17 cellular contexts compared by ENCODE assay signal in the genomic region with DNA sequence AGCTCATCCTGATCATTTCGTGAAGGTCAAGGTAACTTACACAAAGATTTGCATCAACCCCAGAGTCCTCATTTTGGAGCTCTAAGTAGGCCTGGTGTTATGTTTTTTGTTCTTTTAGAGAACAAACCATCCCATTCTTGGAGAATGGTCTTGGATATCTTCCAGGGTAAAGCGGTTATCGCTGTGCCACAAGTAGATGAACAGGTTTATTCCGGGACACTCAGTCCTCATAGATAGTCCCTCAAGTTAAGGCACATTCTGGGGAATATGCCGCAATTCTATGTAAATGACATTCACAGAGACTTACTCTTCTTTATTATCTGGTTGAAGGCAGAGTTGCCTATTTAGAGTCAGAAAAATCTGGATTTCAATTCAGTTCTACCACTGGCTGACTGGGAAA.
A peak's percentile ranks its signal among the peaks of the same experiment; 100 is the strongest.
DNase-seq lines count a peak whose midpoint lies in the region; ATAC-seq and TF ChIP-seq lines count a peak whose summit lies in the region.
"Had no signal": no experiment of that assay in that cellular context is flagged by ENCODE, and none has a peak within 500 bp of the region (broad histone marks: within the 10 kb centered on the region; RNA-seq: fewer than 3 reads in every experiment).

No MANE protein-coding gene starts in this region.

- no peaks in the 10 kb centered on the region for H3K36me3 ChIP-seq in GM23338 (ENCODE audit: insufficient read depth)
- no peaks in the 10 kb centered on the region for H3K36me3 ChIP-seq in body of pancreas (replicated peaks in 1 of 2; ENCODE audit: insufficient read depth in 1 of 2, low read depth in 2 of 2)

- H3K4me1 ChIP-seq in GM23338 (ENCODE audit: insufficient read depth): 0 out of 2 replicates have a peak, but pooled peaks cover 4% of the 10 kb centered on the region
- H3K4me1 ChIP-seq in body of pancreas: peaks cover 37% of the 10 kb centered on the region
- H3K4me1 ChIP-seq: A549 had no signal

- intact Hi-C loops in body of pancreas (cut with DNase I): no loop called here

- no peaks in the 10 kb centered on the region for H3K79me2 ChIP-seq in GM23338 (replicated peaks; ENCODE audit: insufficient read depth)

- peaks cover 5% of the 10 kb centered on the region; the same call in 2 of the 3 replicates for H3K4me1 Mint-ChIP-seq in GM23338
- peaks cover 13% of the 10 kb centered on the region for H3K4me1 Mint-ChIP-seq in osteocyte (ENCODE audit: unreplicated experiment)

- peak overlapping the region; percentile 56; the same call in 1 of the 2 replicates for H3K27ac Mint-ChIP-seq in GM23338
- H3K27ac Mint-ChIP-seq in osteocyte (ENCODE audit: unreplicated experiment): peak overlapping the region; percentile 65
- H3K27ac Mint-ChIP-seq: CD8-positive, alpha-beta T cell had no signal

- no peaks in the 10 kb centered on the region for H3F3A ChIP-seq in GM23338 (replicated peaks; ENCODE audit: low read depth)

- no peak for TF ChIP-seq POLR2A in body of pancreas (IDR thresholded peaks at IDR 0.05)

- H3K9me3 ChIP-seq in body of pancreas: no peaks in the 10 kb centered on the region
- H3K9me3 ChIP-seq: A549, Caco-2 had no signal

- H3K27ac ChIP-seq in GM23338 (ENCODE audit: low read depth): no peak overlapping the region
- peak overlapping the region in 2 of 4 donors; percentile 12 to 19 for H3K27ac ChIP-seq in body of pancreas
- no peak overlapping the region for H3K27ac ChIP-seq in substantia nigra (ENCODE audit: low read depth, low read length, poor library complexity, severe bottlenecking)
- H3K27ac ChIP-seq: A549 had no signal

- H3K9me2 ChIP-seq in GM23338 (ENCODE audit: insufficient read depth): no peaks in the 10 kb centered on the region

- no peak overlapping the region for H2AFZ ChIP-seq in GM23338

- H4K20me1 ChIP-seq in GM23338 (replicated peaks; ENCODE audit: insufficient read depth): no peaks in the 10 kb centered on the region

- H3K36me3 Mint-ChIP-seq in GM23338 (ENCODE audit: low read depth): peaks cover 8% of the 10 kb centered on the region; the same call in 2 of the 3 replicates
- H3K36me3 Mint-ChIP-seq in osteocyte (ENCODE audit: unreplicated experiment): peaks cover 64% of the 10 kb centered on the region
- H3K36me3 Mint-ChIP-seq: CD8-positive, alpha-beta T cell had no signal

- no peak overlapping the region for H3K4me3 ChIP-seq in GM23338
- no peak overlapping the region for H3K4me3 ChIP-seq in body of pancreas
- H3K4me3 ChIP-seq: A549 had no signal

- ATAC-seq in GM23338 (no peak), body of pancreas (peak; percentile 74)
- ATAC-seq: A549; CD8-positive, alpha-beta T cell had no signal

- no peak for TF ChIP-seq CTCF in GM23338 (conservative IDR thresholded peaks at IDR 0.05; ENCODE audit: low read depth in 2 of 2)
- no peak for TF ChIP-seq CTCF in body of pancreas (IDR thresholded peaks at IDR 0.05)
- no peak for TF ChIP-seq CTCF in osteocyte (IDR thresholded peaks at IDR 0.05)

- DNase-seq in GM23338 (ENCODE audit: low spot score) (no peak), body of pancreas (peak in 1 of 4 donors; percentile 14), osteocyte (ENCODE audit: extremely low spot score, unreplicated experiment) (no peak), medulla oblongata (ENCODE audit: extremely low spot score) (no peak), substantia nigra (lab: John Stamatoyannopoulos, UW) (no peak)
- no peak for DNase-seq in activated T-cell treated with anti-CD3 and anti-CD28 coated beads, Interleukin-2, amount 50 U/mL, for 48 hours
- DNase-seq: 8988T; ACHN; AML-193; C1 segment of cervical spinal cord; Caco-2; CD8-positive, alpha-beta T cell; DMS153; DND-41; H7; HCEC 1CT had no signal

- 42 to 59% methylated on average over 5 of the region's 5 CpGs for WGBS in body of pancreas, 2 donors

- H3K27me3 Mint-ChIP-seq in GM23338 (ENCODE audit: insufficient read depth, low read depth, poor library complexity) (peaks cover 3% of the 10 kb centered on the region), osteocyte (ENCODE audit: unreplicated experiment) (no peaks in the 10 kb centered on the region)

- H3K4me3 Mint-ChIP-seq in GM23338 (no peak overlapping the region), osteocyte (ENCODE audit: unreplicated experiment) (no peak overlapping the region)
- H3K4me3 Mint-ChIP-seq: CD8-positive, alpha-beta T cell had no signal

- H3K4me2 ChIP-seq in GM23338: no peak overlapping the region
- H3K4me2 ChIP-seq: A549 had no signal

- H3K9me3 Mint-ChIP-seq in GM23338 (no peaks in the 10 kb centered on the region; the same call in 2 of the 3 replicates), osteocyte (ENCODE audit: unreplicated experiment) (peaks cover 20% of the 10 kb centered on the region)

- H3K27me3 ChIP-seq in GM23338 (ENCODE audit: insufficient read depth): no peaks in the 10 kb centered on the region
- no peaks in the 10 kb centered on the region for H3K27me3 ChIP-seq in body of pancreas

TF ChIP-seq in GM23338, 12 proteins besides CTCF, POLR2A, EP300 and RAD21 (continues in another document):
- TF ChIP-seq EZH2phosphoT487 (IDR thresholded peaks at IDR 0.05; ENCODE audit: unreplicated experiment) (no peak), ZNF114 (CRISPR knock-in tag; IDR thresholded peaks at IDR 0.05) (no peak), NANOG (IDR thresholded peaks at IDR 0.05; ENCODE audit: borderline replicate concordance) (no peak), REST (IDR thresholded peaks at IDR 0.05; ENCODE audit: unreplicated experiment) (no peak), EZH2 (IDR thresholded peaks at IDR 0.05; ENCODE audit: low read depth, unreplicated experiment) (no peak), ETS1 (IDR thresholded peaks at IDR 0.05) (no peak)
